Comparison of ENCODE assay signal across 22 cellular contexts in the genomic region with DNA sequence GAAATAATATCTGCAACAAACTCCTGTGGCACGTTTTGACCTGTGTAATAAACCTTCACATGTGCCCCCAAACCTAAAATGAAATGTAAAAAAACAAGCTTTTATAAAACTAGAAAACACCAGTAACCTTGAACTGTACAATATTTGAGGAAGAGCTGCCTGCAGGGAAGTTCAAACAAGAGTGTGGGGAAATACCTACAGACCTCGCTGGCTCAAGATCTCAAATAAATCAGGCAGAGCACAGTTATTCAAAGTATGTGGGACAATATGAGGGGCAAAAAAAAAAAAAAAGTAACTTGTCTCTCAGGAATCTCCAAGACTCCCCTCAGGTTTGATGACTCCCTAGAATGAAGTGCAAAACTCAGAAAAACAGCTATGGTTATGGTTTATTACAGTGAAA.
"Had no signal": no experiment of that assay in that cellular context is flagged by ENCODE, and none has a peak within 500 bp of the region (broad histone marks: within the 10 kb centered on the region; RNA-seq: fewer than 3 reads in every experiment).

No MANE protein-coding gene starts in this region.

- ATAC-seq: effector memory CD8-positive, alpha-beta T cell; esophagus mucosa; gastrocnemius medialis; heart left ventricle; left cardiac atrium; lower lobe of right lung; naive thymus-derived CD4-positive, alpha-beta T cell had no signal

- H3K4me1 Mint-ChIP-seq: endodermal cell; naive thymus-derived CD4-positive, alpha-beta T cell had no signal

- H3K36me3 ChIP-seq: colonic mucosa, esophagus squamous epithelium, gastrocnemius medialis, heart left ventricle, left ventricle myocardium inferior, lower lobe of right lung had no signal

- DNase-seq: colonic mucosa; cortex of kidney; effector CD8-positive, alpha-beta T cell; effector memory CD8-positive, alpha-beta T cell; endodermal cell; erythroblast; esophagus squamous epithelium; foreskin fibroblast; foreskin melanocyte; gastrocnemius medialis; heart left ventricle; hypothalamus; left cardiac atrium; left ventricle myocardium inferior; lower lobe of right lung; mesenchymal stem cell; midbrain; naive thymus-derived CD4-positive, alpha-beta T cell had no signal

- H3K27me3 Mint-ChIP-seq: dendritic cell treated with granulocyte-macrophage colony-stimulating factor and Interleukin-4, amounts not matched to agents 40 ng/mL and 50 ng/mL, for 4 days; effector memory CD8-positive, alpha-beta T cell had no signal

- H3K4me1 ChIP-seq: colonic mucosa, gastrocnemius medialis, heart left ventricle, left ventricle myocardium inferior, lower lobe of right lung had no signal

- H3K9me3 Mint-ChIP-seq: dendritic cell treated with granulocyte-macrophage colony-stimulating factor and Interleukin-4, amounts not matched to agents 40 ng/mL and 50 ng/mL, for 4 days; effector memory CD8-positive, alpha-beta T cell; naive thymus-derived CD4-positive, alpha-beta T cell had no signal

- H3K27me3 ChIP-seq: colonic mucosa, esophagus squamous epithelium, gastrocnemius medialis, heart left ventricle, hepatocyte had no signal

- H3K9me3 ChIP-seq: colonic mucosa, esophagus squamous epithelium, gastrocnemius medialis, left ventricle myocardium inferior, lower lobe of right lung had no signal

- H3K4me3 Mint-ChIP-seq: dendritic cell treated with granulocyte-macrophage colony-stimulating factor and Interleukin-4, amounts not matched to agents 40 ng/mL and 50 ng/mL, for 4 days; effector memory CD8-positive, alpha-beta T cell; endodermal cell; naive thymus-derived CD4-positive, alpha-beta T cell had no signal

- H3K4me3 ChIP-seq: colonic mucosa, esophagus squamous epithelium, gastrocnemius medialis, heart left ventricle, hepatocyte, left ventricle myocardium inferior, lower lobe of right lung had no signal

- H3K27ac ChIP-seq: colonic mucosa, epithelial cell of prostate, esophagus squamous epithelium, gastrocnemius medialis, heart left ventricle, hepatocyte, left ventricle myocardium inferior, lower lobe of right lung had no signal

- H3K27ac Mint-ChIP-seq: dendritic cell treated with granulocyte-macrophage colony-stimulating factor and Interleukin-4, amounts not matched to agents 40 ng/mL and 50 ng/mL, for 4 days; effector memory CD8-positive, alpha-beta T cell; endodermal cell had no signal
